ENCODE assay signal across 18 cellular contexts in genomic region chr1:24111264-24111997, GRCh38. TPM values are rescaled to one million over a fixed set of nuclear protein-coding genes. Genes with fewer than 3 reads are reported as not detected.
DNase-seq lines count a peak whose midpoint lies in the region; ATAC-seq and TF ChIP-seq lines count a peak whose summit lies in the region.
"Had no signal": no experiment of that assay in that cellular context is flagged by ENCODE, and none has a peak within 500 bp of the region (broad histone marks: within the 10 kb centered on the region; RNA-seq: fewer than 3 reads in every experiment).

No MANE protein-coding gene starts in this region.

- no peak overlapping the region for H3K27ac Mint-ChIP-seq in progenitor cell of endocrine pancreas
- H3K27ac Mint-ChIP-seq: activated B cell treated with CpG ODN at 0.5 μM for 24 hours; activated naive CD4-positive, alpha-beta T cell treated with anti-CD3 and anti-CD28 coated beads for 36 hours; CD4-positive, alpha-beta T cell had no signal

- H3K4me3 ChIP-seq in epithelial cell of proximal tubule (ENCODE audit: low read depth, low read length) (peak overlapping the region; percentile 58), mesenchymal stem cell (ENCODE audit: insufficient read depth in 1 of 2, low read depth in 1 of 2, low read length in 2 of 2) (no peak overlapping the region), upper lobe of right lung (no peak overlapping the region)
- H3K4me3 ChIP-seq: ovary had no signal

- no peak overlapping the region for H2AK5ac ChIP-seq in mesenchymal stem cell (ENCODE audit: low read length, severe bottlenecking)

- no peak overlapping the region for H3K4me3 Mint-ChIP-seq in progenitor cell of endocrine pancreas (ENCODE audit: low read depth)
- H3K4me3 Mint-ChIP-seq: activated B cell treated with CpG ODN at 0.5 μM for 24 hours; activated naive CD4-positive, alpha-beta T cell treated with anti-CD3 and anti-CD28 coated beads for 36 hours; CD4-positive, alpha-beta T cell had no signal

- no peak overlapping the region for H3K18ac ChIP-seq in mesenchymal stem cell (ENCODE audit: low read depth in 1 of 2, low read length in 2 of 2)

- no peak overlapping the region for H2BK120ac ChIP-seq in mesenchymal stem cell (ENCODE audit: low read depth, low read length)

- peak overlapping the region; percentile 92 for H3K27ac ChIP-seq in RWPE1
- no peak overlapping the region for H3K27ac ChIP-seq in mesenchymal stem cell (ENCODE audit: low read length, poor library complexity, severe bottlenecking)
- H3K27ac ChIP-seq in upper lobe of right lung, result no peak overlapping the region
- H3K27ac ChIP-seq: ovary, upper lobe of left lung had no signal

- no peaks in the 10 kb centered on the region for H3K79me1 ChIP-seq in mesenchymal stem cell (replicated peaks; ENCODE audit: low read length, poor library complexity, severe bottlenecking)

- no peak overlapping the region for H3K23ac ChIP-seq in mesenchymal stem cell (ENCODE audit: low read length in 2 of 2)

- H4K91ac ChIP-seq in mesenchymal stem cell (ENCODE audit: low read length), result no peak overlapping the region

- no peak for ATAC-seq in upper lobe of right lung

- H3K4ac ChIP-seq in mesenchymal stem cell (ENCODE audit: low read depth in 1 of 2, low read length in 2 of 2), result no peak overlapping the region

- H4K8ac ChIP-seq in mesenchymal stem cell (ENCODE audit: low read length), result no peak overlapping the region

- H3K4me1 ChIP-seq in mesenchymal stem cell (ENCODE audit: control insufficient read depth, insufficient read depth, low read depth, low read length), result peaks cover 27% of the 10 kb centered on the region
- peaks cover 5% of the 10 kb centered on the region for H3K4me1 ChIP-seq in upper lobe of right lung

- H2AFZ ChIP-seq in mesenchymal stem cell (ENCODE audit: low read depth, low read length), result no peak overlapping the region

- peaks cover 18 to 23% of the 10 kb centered on the region in 2 experiments for H3K27me3 ChIP-seq in mesenchymal stem cell (ENCODE audit: control insufficient read depth in 1 of 2, insufficient read depth in 1 of 2, low read length in 2 of 2)
- no peaks in the 10 kb centered on the region for H3K27me3 ChIP-seq in upper lobe of right lung
- H3K27me3 ChIP-seq: ovary, upper lobe of left lung had no signal

- WGBS in mesenchymal stem cell, result 91% methylated on average over 20 of the region's 20 CpGs

- H3K14ac ChIP-seq in mesenchymal stem cell (ENCODE audit: low read length in 2 of 2), result no peak overlapping the region

- CTCF ChIA-PET in RWPE1 (lab: Yijun Ruan, JAX), result interaction anchor here (0.6 to 2.0 kb wide), 7 partner anchors 37 to 281 kb away, joined by 3 to 8 read pairs (median 3); no protein-coding TSS in a partner anchor

- TF ChIP-seq CTCF in RWPE1 (conservative IDR thresholded peaks at IDR 0.05; ENCODE audit: low read depth), result no peak
- no peak for TF ChIP-seq CTCF in epithelial cell of proximal tubule (conservative IDR thresholded peaks at IDR 0.05; ENCODE audit: low read depth, low read length)
- no peak for TF ChIP-seq CTCF in upper lobe of right lung (IDR thresholded peaks at IDR 0.05)
- no peak for TF ChIP-seq CTCF in progenitor cell of endocrine pancreas (IDR thresholded peaks at IDR 0.05; ENCODE audit: unreplicated experiment)

- no peak overlapping the region for H2BK5ac ChIP-seq in mesenchymal stem cell (ENCODE audit: low read depth, low read length, poor library complexity, severe bottlenecking)

- H2BK15ac ChIP-seq in mesenchymal stem cell (ENCODE audit: low read depth, poor library complexity, severe bottlenecking), result no peak overlapping the region

- H3K9me3 Mint-ChIP-seq in progenitor cell of endocrine pancreas (ENCODE audit: low read depth), result no peaks in the 10 kb centered on the region
- H3K9me3 Mint-ChIP-seq: activated B cell treated with CpG ODN at 0.5 μM for 24 hours; activated naive CD4-positive, alpha-beta T cell treated with anti-CD3 and anti-CD28 coated beads for 36 hours; CD4-positive, alpha-beta T cell had no signal

- intact Hi-C loops in upper lobe of right lung (cut with DNase I), result no loop called here

- no peaks in the 10 kb centered on the region for H3K36me3 ChIP-seq in mesenchymal stem cell (ENCODE audit: control insufficient read depth in 1 of 2, insufficient read depth in 2 of 2, low read depth in 1 of 2, low read length in 2 of 2)
- H3K36me3 ChIP-seq in upper lobe of right lung, result no peaks in the 10 kb centered on the region
- H3K36me3 ChIP-seq: ovary, upper lobe of left lung had no signal

- H3K4me1 Mint-ChIP-seq in progenitor cell of endocrine pancreas (ENCODE audit: low read depth), result peaks cover 22% of the 10 kb centered on the region

- POLR2A ChIA-PET in RWPE1 (lab: Yijun Ruan, JAX; ENCODE audit: low non-redundant PET), result interaction anchor here (0.7 kb wide), 1 partner anchor 301 kb away, joined by 3 read pairs; no protein-coding TSS in a partner anchor

- no peak overlapping the region for H3K4me2 ChIP-seq in mesenchymal stem cell (ENCODE audit: low read length, poor library complexity, severe bottlenecking)

- H3K27me3 Mint-ChIP-seq in progenitor cell of endocrine pancreas, result peaks cover 5% of the 10 kb centered on the region

- no peaks in the 10 kb centered on the region for H3K9me3 ChIP-seq in mesenchymal stem cell (ENCODE audit: control insufficient read depth, low read length)
- H3K9me3 ChIP-seq in upper lobe of right lung, result no peaks in the 10 kb centered on the region
- H3K9me3 ChIP-seq: ovary, upper lobe of left lung had no signal

- H2BK12ac ChIP-seq in mesenchymal stem cell (ENCODE audit: low read length in 2 of 2), result no peak overlapping the region

- no peaks in the 10 kb centered on the region for H3K36me3 Mint-ChIP-seq in progenitor cell of endocrine pancreas (ENCODE audit: insufficient read depth)

- peak overlapping the region; percentile 43 for H3K9ac ChIP-seq in mesenchymal stem cell (ENCODE audit: low read length)

- DNase-seq in RWPE1 (ENCODE audit: low spot score) (no peak), epithelial cell of proximal tubule (ENCODE audit: low read depth) (no peak), mesenchymal stem cell (no peak), upper lobe of right lung (peak; percentile 64), progenitor cell of endocrine pancreas (ENCODE audit: low spot score, unreplicated experiment) (no peak), NCI-H2107 (lab: John Stamatoyannopoulos, UW) (no peak), A172 (ENCODE audit: low spot score) (no peak)
- DNase-seq: activated B cell treated with CpG ODN at 0.5 μM for 24 hours; activated naive CD4-positive, alpha-beta T cell treated with anti-CD3 and anti-CD28 coated beads for 36 hours; CD4-positive, alpha-beta T cell; cerebellar nuclear complex; NCI-H1105; stimulated activated CD4-positive, alpha-beta T cell treated with anti-CD3 and anti-CD28 coated beads, Interleukin-1b, Interleukin-23, amount 100 ng/mL, for 48 hours; SW 1271; upper lobe of left lung had no signal

RNA-seq across cellular contexts. Expression of gene MYOM3, which starts 0.5 kb away (rescaled TPM):
- 1.7 and 2.2 TPM in 2 replicates for total RNA-seq in epithelial cell of proximal tubule
- polyA plus RNA-seq in mesenchymal stem cell (2013, experiment 1 of 2), result not detected
- polyA plus RNA-seq in mesenchymal stem cell (2013, experiment 2 of 2), result not detected
- total RNA-seq in upper lobe of right lung, result 0.69 TPM
- 0.62 and 0.84 TPM in 2 replicates for total RNA-seq in progenitor cell of endocrine pancreas
- 12.5 and 14.2 TPM in 2 replicates for total RNA-seq in A172 (2014; rRNA removed; shearing (Covaris generic))
- total RNA-seq: activated B cell treated with CpG ODN at 0.5 μM for 24 hours; activated naive CD4-positive, alpha-beta T cell treated with anti-CD3 and anti-CD28 coated beads for 36 hours; CD4-positive, alpha-beta T cell; OCI-LY7 had no signal

RNA-seq across cellular contexts. Expression of gene IL22RA1, which starts 31.5 kb away (rescaled TPM):
- total RNA-seq in epithelial cell of proximal tubule (0.07 TPM in 1 of 2 replicates, not detected in the other), upper lobe of right lung (0.87 TPM), progenitor cell of endocrine pancreas (0.13 and 0.26 TPM in 2 replicates)
- not detected for polyA plus RNA-seq in mesenchymal stem cell (2013, experiment 1 of 2)
- polyA plus RNA-seq in mesenchymal stem cell (2013, experiment 2 of 2), result not detected
- total RNA-seq in A172 (2014; rRNA removed; shearing (Covaris generic)), result 0.53 and 2.1 TPM in 2 replicates
- total RNA-seq: activated naive CD4-positive, alpha-beta T cell treated with anti-CD3 and anti-CD28 coated beads for 36 hours; CD4-positive, alpha-beta T cell; mesenteric fat pad; OCI-LY7 had no signal
